1 cellular context compared by ENCODE assay signal in the genomic region with DNA sequence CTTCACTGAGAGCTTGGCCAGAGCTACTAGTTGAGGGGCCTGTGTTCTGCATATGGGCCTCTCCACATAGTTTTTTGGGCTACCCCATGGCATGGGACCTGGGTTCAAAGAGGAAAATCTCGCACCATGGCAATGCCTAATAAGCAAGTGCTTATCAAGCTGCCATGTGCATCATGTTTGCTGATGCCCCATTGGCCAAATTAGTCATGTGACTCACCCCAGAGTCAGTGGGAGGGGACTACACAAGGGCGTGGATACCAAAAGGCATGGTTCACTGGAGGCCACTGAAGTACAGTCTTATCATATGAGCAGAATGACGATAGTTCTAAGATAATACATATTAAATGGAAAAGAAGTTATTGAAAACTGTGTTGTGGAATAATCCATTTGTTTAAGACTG.
TF ChIP-seq lines count a peak whose summit lies in the region.

No MANE protein-coding gene starts in this region.

TF ChIP-seq in HepG2, 621 proteins besides CTCF, POLR2A, EP300 and RAD21 (continued from another document):
- TF ChIP-seq, protein P1, sequence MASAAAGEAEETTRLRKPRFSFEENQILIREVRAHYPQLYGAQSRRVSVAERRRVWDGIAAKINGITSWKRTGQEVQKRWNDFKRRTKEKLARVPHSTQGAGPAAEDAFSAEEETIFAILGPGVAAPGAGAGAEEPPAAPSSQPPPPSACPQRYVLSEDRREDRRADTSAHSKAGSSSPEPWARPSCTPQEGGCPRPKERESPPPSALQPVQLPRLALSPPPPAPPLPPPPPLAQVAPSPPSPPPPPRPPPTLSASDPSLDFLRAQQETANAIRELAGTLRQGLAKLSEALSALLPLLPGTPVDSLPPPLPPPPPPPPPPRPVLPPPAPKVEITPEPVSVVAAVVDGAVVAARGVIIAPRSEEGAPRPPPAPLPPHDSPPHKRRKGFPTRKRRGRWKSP (CRISPR knock-in tag; IDR thresholded peaks at IDR 0.05): no peak
TF ChIP-seq in HepG2: peak in this region for 1.
